In the genomic region with DNA sequence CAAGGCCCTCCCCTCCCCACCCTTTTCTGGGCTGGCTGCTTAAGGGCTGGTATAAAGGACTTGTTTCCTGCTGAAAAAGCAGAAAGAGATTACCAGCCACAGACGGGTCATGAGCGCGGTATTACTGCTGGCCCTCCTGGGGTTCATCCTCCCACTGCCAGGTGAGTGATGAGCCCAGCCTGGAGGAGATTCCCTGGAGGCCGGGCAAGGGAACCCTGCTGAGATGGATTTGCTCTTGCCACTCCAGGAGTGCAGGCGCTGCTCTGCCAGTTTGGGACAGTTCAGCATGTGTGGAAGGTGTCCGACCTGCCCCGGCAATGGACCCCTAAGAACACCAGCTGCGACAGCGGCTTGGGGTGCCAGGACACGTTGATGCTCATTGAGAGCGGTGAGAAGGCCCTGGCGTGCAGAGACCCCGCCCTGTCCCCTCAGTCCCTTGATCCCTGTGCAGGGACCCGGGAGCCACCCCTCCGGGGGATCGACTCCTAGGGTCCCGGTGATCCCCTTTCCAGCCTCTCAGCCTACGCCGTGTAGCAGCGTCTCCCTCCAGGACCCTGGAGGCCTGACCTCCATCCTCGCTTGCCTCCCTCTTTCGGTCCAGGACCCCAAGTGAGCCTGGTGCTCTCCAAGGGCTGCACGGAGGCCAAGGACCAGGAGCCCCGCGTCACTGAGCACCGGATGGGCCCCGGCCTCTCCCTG, we compare ENCODE assay signal across 2 cellular contexts.
TF ChIP-seq lines count a peak whose summit lies in the region.

A gene with protein sequence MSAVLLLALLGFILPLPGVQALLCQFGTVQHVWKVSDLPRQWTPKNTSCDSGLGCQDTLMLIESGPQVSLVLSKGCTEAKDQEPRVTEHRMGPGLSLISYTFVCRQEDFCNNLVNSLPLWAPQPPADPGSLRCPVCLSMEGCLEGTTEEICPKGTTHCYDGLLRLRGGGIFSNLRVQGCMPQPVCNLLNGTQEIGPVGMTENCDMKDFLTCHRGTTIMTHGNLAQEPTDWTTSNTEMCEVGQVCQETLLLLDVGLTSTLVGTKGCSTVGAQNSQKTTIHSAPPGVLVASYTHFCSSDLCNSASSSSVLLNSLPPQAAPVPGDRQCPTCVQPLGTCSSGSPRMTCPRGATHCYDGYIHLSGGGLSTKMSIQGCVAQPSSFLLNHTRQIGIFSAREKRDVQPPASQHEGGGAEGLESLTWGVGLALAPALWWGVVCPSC (plus strand): TSS at position 81 of the 699 bp plus-strand sequence. CDS start 29 bp downstream, at position 110.

TF ChIP-seq in HepG2, 621 proteins besides CTCF, POLR2A, EP300 and RAD21:
- no peak for TF ChIP-seq NR3C1 (CRISPR knock-in tag; IDR thresholded peaks at IDR 0.05)
- TF ChIP-seq ZNF253 (CRISPR knock-in tag; IDR thresholded peaks at IDR 0.05; ENCODE audit: borderline replicate concordance), result no peak
- TF ChIP-seq, protein P1, sequence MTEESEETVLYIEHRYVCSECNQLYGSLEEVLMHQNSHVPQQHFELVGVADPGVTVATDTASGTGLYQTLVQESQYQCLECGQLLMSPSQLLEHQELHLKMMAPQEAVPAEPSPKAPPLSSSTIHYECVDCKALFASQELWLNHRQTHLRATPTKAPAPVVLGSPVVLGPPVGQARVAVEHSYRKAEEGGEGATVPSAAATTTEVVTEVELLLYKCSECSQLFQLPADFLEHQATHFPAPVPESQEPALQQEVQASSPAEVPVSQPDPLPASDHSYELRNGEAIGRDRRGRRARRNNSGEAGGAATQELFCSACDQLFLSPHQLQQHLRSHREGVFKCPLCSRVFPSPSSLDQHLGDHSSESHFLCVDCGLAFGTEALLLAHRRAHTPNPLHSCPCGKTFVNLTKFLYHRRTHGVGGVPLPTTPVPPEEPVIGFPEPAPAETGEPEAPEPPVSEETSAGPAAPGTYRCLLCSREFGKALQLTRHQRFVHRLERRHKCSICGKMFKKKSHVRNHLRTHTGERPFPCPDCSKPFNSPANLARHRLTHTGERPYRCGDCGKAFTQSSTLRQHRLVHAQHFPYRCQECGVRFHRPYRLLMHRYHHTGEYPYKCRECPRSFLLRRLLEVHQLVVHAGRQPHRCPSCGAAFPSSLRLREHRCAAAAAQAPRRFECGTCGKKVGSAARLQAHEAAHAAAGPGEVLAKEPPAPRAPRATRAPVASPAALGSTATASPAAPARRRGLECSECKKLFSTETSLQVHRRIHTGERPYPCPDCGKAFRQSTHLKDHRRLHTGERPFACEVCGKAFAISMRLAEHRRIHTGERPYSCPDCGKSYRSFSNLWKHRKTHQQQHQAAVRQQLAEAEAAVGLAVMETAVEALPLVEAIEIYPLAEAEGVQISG (CRISPR knock-in tag; IDR thresholded peaks at IDR 0.05), result no peak
- TF ChIP-seq GLI4 (CRISPR knock-in tag; IDR thresholded peaks at IDR 0.05; ENCODE audit: borderline replicate concordance), result no peak
- no peak for TF ChIP-seq KDM5B (CRISPR knock-in tag; IDR thresholded peaks at IDR 0.05; ENCODE audit: borderline replicate concordance)
- TF ChIP-seq, protein P2, sequence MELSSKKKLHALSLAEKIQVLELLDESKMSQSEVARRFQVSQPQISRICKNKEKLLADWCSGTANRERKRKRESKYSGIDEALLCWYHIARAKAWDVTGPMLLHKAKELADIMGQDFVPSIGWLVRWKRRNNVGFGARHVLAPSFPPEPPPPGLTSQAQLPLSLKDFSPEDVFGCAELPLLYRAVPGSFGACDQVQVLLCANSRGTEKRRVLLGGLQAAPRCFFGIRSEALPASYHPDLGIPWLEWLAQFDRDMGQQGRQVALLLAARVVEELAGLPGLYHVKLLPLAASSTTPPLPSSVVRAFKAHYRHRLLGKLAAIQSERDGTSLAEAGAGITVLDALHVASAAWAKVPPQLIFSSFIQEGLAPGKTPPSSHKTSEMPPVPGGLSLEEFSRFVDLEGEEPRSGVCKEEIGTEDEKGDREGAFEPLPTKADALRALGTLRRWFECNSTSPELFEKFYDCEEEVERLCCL (CRISPR knock-in tag; IDR thresholded peaks at IDR 0.05; ENCODE audit: borderline replicate concordance), result no peak
- TF ChIP-seq, protein P3, sequence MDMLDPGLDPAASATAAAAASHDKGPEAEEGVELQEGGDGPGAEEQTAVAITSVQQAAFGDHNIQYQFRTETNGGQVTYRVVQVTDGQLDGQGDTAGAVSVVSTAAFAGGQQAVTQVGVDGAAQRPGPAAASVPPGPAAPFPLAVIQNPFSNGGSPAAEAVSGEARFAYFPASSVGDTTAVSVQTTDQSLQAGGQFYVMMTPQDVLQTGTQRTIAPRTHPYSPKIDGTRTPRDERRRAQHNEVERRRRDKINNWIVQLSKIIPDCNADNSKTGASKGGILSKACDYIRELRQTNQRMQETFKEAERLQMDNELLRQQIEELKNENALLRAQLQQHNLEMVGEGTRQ (IDR thresholded peaks at IDR 0.05; ENCODE audit: low read depth, low read length), result no peak
- TF ChIP-seq, protein P3 (CRISPR knock-in tag; IDR thresholded peaks at IDR 0.05; ENCODE audit: borderline replicate concordance), result no peak

TF ChIP-seq in GM12891, 5 proteins besides CTCF, POLR2A, EP300 and RAD21:
- TF ChIP-seq PAX5 (IDR thresholded peaks at IDR 0.05; ENCODE audit: insufficient read depth, low read length, severe bottlenecking), result no peak
- TF ChIP-seq TAF1 (IDR thresholded peaks at IDR 0.05; ENCODE audit: low read depth, low read length), result no peak
- no peak for TF ChIP-seq SPI1 (IDR thresholded peaks at IDR 0.05; ENCODE audit: low read depth, low read length)
- TF ChIP-seq POU2F2 (IDR thresholded peaks at IDR 0.05; ENCODE audit: low read depth, low read length), result no peak
- no peak for TF ChIP-seq POLR2AphosphoS5 (IDR thresholded peaks at IDR 0.05; ENCODE audit: low read depth, low read length)
TF ChIP-seq in GM12891: peak in this region for 0.
